33 cellular contexts compared by ENCODE assay signal in genomic region chr1:160328171-160328570, GRCh38.
A peak's percentile ranks its signal among the peaks of the same experiment; 100 is the strongest.
DNase-seq lines count a peak whose midpoint lies in the region; ATAC-seq lines count a peak whose summit lies in the region.
"Had no signal": no experiment of that assay in that cellular context is flagged by ENCODE, and none has a peak within 500 bp of the region (broad histone marks: within the 10 kb centered on the region; RNA-seq: fewer than 3 reads in every experiment).

No MANE protein-coding gene starts in this region.

- H3K36me3 Mint-ChIP-seq in stimulated activated effector memory CD8-positive, alpha-beta T cell treated with anti-CD3 and anti-CD28 coated beads, Interleukin-12 subunit alpha, Interleukin-12 subunit beta, amount 100 ng/mL, for 72 hours, result peaks cover 100% of the 10 kb centered on the region

- peak; percentile 21 for DNase-seq in NCI-H1092 treated with DMSO at 0.1 percent for 48 hours (lab: John Stamatoyannopoulos, UW)
- no peak for DNase-seq in NCI-H1092 (lab: John Stamatoyannopoulos, UW)
- DNase-seq in astrocyte of the hippocampus (ENCODE audit: low read depth, low spot score), result peak; percentile 9
- DNase-seq in hippocampal formation (lab: John Stamatoyannopoulos, UW), result peak; percentile 47 to 59
- no peak for DNase-seq in stimulated activated effector memory CD8-positive, alpha-beta T cell treated with anti-CD3 and anti-CD28 coated beads, Interleukin-12 subunit alpha, Interleukin-12 subunit beta, amount 100 ng/mL, for 72 hours (ENCODE audit: low spot score in 2 of 2)
- no peak for DNase-seq in DMS79 (lab: John Stamatoyannopoulos, UW)
- DNase-seq: activated CD4-positive, alpha-beta T cell treated with anti-CD3 and anti-CD28 coated beads, Interleukin-2, amount 10 ng/mL, durations not matched to agents 24 days and 14 days; activated naive CD4-positive, alpha-beta T cell treated with Interleukin-2 at 50 U/mL for 16 hours; activated T-cell treated with anti-CD3 and anti-CD28 coated beads, Interleukin-2, amount 50 U/mL, for 4 hours; adrenal gland; colonic mucosa; endodermal cell; foreskin fibroblast; GOT3; HFFc6; Karpas-422; left colon; mammary epithelial cell; NCI-H146; NCI-H510A; NK-92 treated with Interleukin-12 subunit alpha and Interleukin-12 subunit beta, amount 100 ng/mL, for 24 hours; psoas muscle; SHP77; stimulated activated CD4-positive, alpha-beta T cell treated with anti-CD3 and anti-CD28 coated beads, Interleukin-15, amount 100 ng/mL, for 24 hours; T-helper 9 cell; tibial artery had no signal

- H3K4me3 Mint-ChIP-seq in stimulated activated effector memory CD8-positive, alpha-beta T cell treated with anti-CD3 and anti-CD28 coated beads, Interleukin-12 subunit alpha, Interleukin-12 subunit beta, amount 100 ng/mL, for 72 hours, result no peak overlapping the region
- H3K4me3 Mint-ChIP-seq: activated CD4-positive, alpha-beta T cell treated with anti-CD3 and anti-CD28 coated beads, Interleukin-2, amount 10 ng/mL, durations not matched to agents 24 days and 14 days; activated T-cell treated with anti-CD3 and anti-CD28 coated beads, Interleukin-2, amount 50 U/mL, for 4 hours; endodermal cell; HFFc6; stimulated activated naive CD8-positive, alpha-beta T cell treated with anti-CD3 and anti-CD28 coated beads, Interleukin-15, Interleukin-2, amounts not matched to agents 100 ng/mL and 50 ng/mL, for 24 hours had no signal

- no peaks in the 10 kb centered on the region for H3K9me3 Mint-ChIP-seq in stimulated activated effector memory CD8-positive, alpha-beta T cell treated with anti-CD3 and anti-CD28 coated beads, Interleukin-12 subunit alpha, Interleukin-12 subunit beta, amount 100 ng/mL, for 72 hours
- H3K9me3 Mint-ChIP-seq: activated CD4-positive, alpha-beta T cell treated with anti-CD3 and anti-CD28 coated beads, Interleukin-2, amount 10 ng/mL, durations not matched to agents 24 days and 14 days; activated T-cell treated with anti-CD3 and anti-CD28 coated beads, Interleukin-2, amount 50 U/mL, for 4 hours; endodermal cell; HFFc6; stimulated activated naive CD8-positive, alpha-beta T cell treated with anti-CD3 and anti-CD28 coated beads, Interleukin-15, Interleukin-2, amounts not matched to agents 100 ng/mL and 50 ng/mL, for 24 hours had no signal

- no peak for ATAC-seq in stimulated activated effector memory CD8-positive, alpha-beta T cell treated with anti-CD3 and anti-CD28 coated beads, Interleukin-12 subunit alpha, Interleukin-12 subunit beta, amount 100 ng/mL, for 72 hours
- ATAC-seq in GM21423 (IDR thresholded peaks at IDR 0.05; ENCODE audit: unreplicated experiment), result no peak
- no peak for ATAC-seq in HG02970 (IDR thresholded peaks at IDR 0.05; ENCODE audit: low FRiP score, unreplicated experiment)
- ATAC-seq: activated T-cell treated with anti-CD3 and anti-CD28 coated beads, Interleukin-2, amount 50 U/mL, for 4 hours; esophagus mucosa; GM12878; HepG2; left colon; Panc1; psoas muscle had no signal

- H3K27ac Mint-ChIP-seq in stimulated activated effector memory CD8-positive, alpha-beta T cell treated with anti-CD3 and anti-CD28 coated beads, Interleukin-12 subunit alpha, Interleukin-12 subunit beta, amount 100 ng/mL, for 72 hours, result peak overlapping the region; percentile 60
- H3K27ac Mint-ChIP-seq: activated CD4-positive, alpha-beta T cell treated with anti-CD3 and anti-CD28 coated beads, Interleukin-2, amount 10 ng/mL, durations not matched to agents 24 days and 14 days; endodermal cell; HFFc6; stimulated activated naive CD8-positive, alpha-beta T cell treated with anti-CD3 and anti-CD28 coated beads, Interleukin-15, Interleukin-2, amounts not matched to agents 100 ng/mL and 50 ng/mL, for 24 hours had no signal

- H3K4me1 Mint-ChIP-seq in stimulated activated effector memory CD8-positive, alpha-beta T cell treated with anti-CD3 and anti-CD28 coated beads, Interleukin-12 subunit alpha, Interleukin-12 subunit beta, amount 100 ng/mL, for 72 hours, result peaks cover 5% of the 10 kb centered on the region
- H3K4me1 Mint-ChIP-seq: activated CD4-positive, alpha-beta T cell treated with anti-CD3 and anti-CD28 coated beads, Interleukin-2, amount 10 ng/mL, durations not matched to agents 24 days and 14 days; endodermal cell had no signal

Comparison
In these comparisons a context has a peak if more than half of its experiments do, and no peak if none do; other contexts are left out.
1. DNase-seq: peak in NCI-H1092 treated with DMSO at 0.1 percent for 48 hours (single experiment), astrocyte of the hippocampus (single experiment) and hippocampal formation (2 of 2); none in NCI-H1092 (single experiment), stimulated activated effector memory CD8-positive, alpha-beta T cell treated with anti-CD3 and anti-CD28 coated beads, Interleukin-12 subunit alpha, Interleukin-12 subunit beta, amount 100 ng/mL, for 72 hours (0 of 2) and DMS79 (single experiment).